1 cellular context compared by ENCODE assay signal in genomic region chr10:32055478-32056135, GRCh38.
TF ChIP-seq lines count a peak whose summit lies in the region.

No MANE protein-coding gene starts in this region.

TF ChIP-seq in HepG2, 621 proteins besides CTCF, POLR2A, EP300 and RAD21 (continued from another document and continues in another):
- TF ChIP-seq CSRNP2 (CRISPR knock-in tag; conservative IDR thresholded peaks at IDR 0.05; ENCODE audit: low read depth) (no peak), MED13 (CRISPR knock-in tag; IDR thresholded peaks at IDR 0.05) (peak; percentile 26; the same call in 1 of the 2 replicates), ZNF253 (CRISPR knock-in tag; IDR thresholded peaks at IDR 0.05; ENCODE audit: borderline replicate concordance) (no peak), ZNF224 (CRISPR knock-in tag; IDR thresholded peaks at IDR 0.05) (no peak), TEAD3 (CRISPR knock-in tag; optimal IDR thresholded peaks at IDR 0.05; ENCODE audit: borderline replicate concordance) (no peak), ZNF382 (CRISPR knock-in tag; IDR thresholded peaks at IDR 0.05; ENCODE audit: borderline replicate concordance) (no peak), MATR3 (CRISPR knock-in tag; IDR thresholded peaks at IDR 0.05) (no peak), GABPA (IDR thresholded peaks at IDR 0.05; ENCODE audit: low read depth, low read length) (no peak), GABPA (CRISPR knock-in tag; IDR thresholded peaks at IDR 0.05; ENCODE audit: low read depth) (0 out of 2 replicates have a peak, but pooled peaks have one; percentile 13), SOX6 (IDR thresholded peaks at IDR 0.05) (no peak), SOX6 (CRISPR knock-in tag; IDR thresholded peaks at IDR 0.05) (peak; percentile 47; the same call in 1 of the 2 replicates), BORCS8-MEF2B (CRISPR knock-in tag; IDR thresholded peaks at IDR 0.05) (peak; percentile 16; the same call in 1 of the 2 replicates), ERF (CRISPR knock-in tag; IDR thresholded peaks at IDR 0.05) (no peak), THAP8 (CRISPR knock-in tag; IDR thresholded peaks at IDR 0.05; ENCODE audit: borderline replicate concordance) (no peak), ZNF615 (CRISPR knock-in tag; IDR thresholded peaks at IDR 0.05; ENCODE audit: borderline replicate concordance) (no peak), ZKSCAN1 (IDR thresholded peaks at IDR 0.05; ENCODE audit: low read length) (no peak), ZBTB25 (CRISPR knock-in tag; IDR thresholded peaks at IDR 0.05) (peak; percentile 16; the same call in 1 of the 2 replicates), UBTF (CRISPR knock-in tag; IDR thresholded peaks at IDR 0.05) (peak; percentile 71), ZNF33A (CRISPR knock-in tag; IDR thresholded peaks at IDR 0.05; ENCODE audit: borderline replicate concordance) (no peak), CERS6 (CRISPR knock-in tag; IDR thresholded peaks at IDR 0.05) (no peak), PRDM4 (CRISPR knock-in tag; IDR thresholded peaks at IDR 0.05; ENCODE audit: borderline replicate concordance) (no peak), RFXAP (CRISPR knock-in tag; IDR thresholded peaks at IDR 0.05; ENCODE audit: borderline replicate concordance) (no peak), ARID3A (IDR thresholded peaks at IDR 0.05; ENCODE audit: low read depth, low read length) (no peak), ZNF580 (CRISPR knock-in tag; IDR thresholded peaks at IDR 0.05; ENCODE audit: borderline replicate concordance, low read depth) (no peak), MYNN (CRISPR knock-in tag; IDR thresholded peaks at IDR 0.05; ENCODE audit: low read depth) (no peak), PATZ1 (CRISPR knock-in tag; IDR thresholded peaks at IDR 0.05) (peak; percentile 51; the same call in 1 of the 2 replicates), CREB3 (CRISPR knock-in tag; IDR thresholded peaks at IDR 0.05) (no peak), ZBTB21 (CRISPR knock-in tag; IDR thresholded peaks at IDR 0.05) (no peak), ZNF431 (CRISPR knock-in tag; IDR thresholded peaks at IDR 0.05; ENCODE audit: borderline replicate concordance, low read depth) (no peak), RARG (CRISPR knock-in tag; IDR thresholded peaks at IDR 0.05; ENCODE audit: low read depth) (no peak), YEATS4 (CRISPR knock-in tag; IDR thresholded peaks at IDR 0.05; ENCODE audit: borderline replicate concordance) (no peak; the same call in 1 of the 2 replicates), ZNF512B (CRISPR knock-in tag; IDR thresholded peaks at IDR 0.05; ENCODE audit: borderline replicate concordance) (no peak), ZNF138 (CRISPR knock-in tag; IDR thresholded peaks at IDR 0.05; ENCODE audit: low read depth) (no peak), ZNF782 (CRISPR knock-in tag; IDR thresholded peaks at IDR 0.05; ENCODE audit: borderline replicate concordance) (peak; percentile 42; the same call in 1 of the 2 replicates), DBP (CRISPR knock-in tag; IDR thresholded peaks at IDR 0.05; ENCODE audit: not compliant biosample characterization) (no peak), AGO1 (IDR thresholded peaks at IDR 0.05; ENCODE audit: low read depth, low read length, poor library complexity, severe bottlenecking) (no peak), MTERF4 (CRISPR knock-in tag; IDR thresholded peaks at IDR 0.05) (0 out of 2 replicates have a peak, but pooled peaks have one; percentile 81), CEBPG (CRISPR knock-in tag; IDR thresholded peaks at IDR 0.05) (no peak), ZNF260 (CRISPR knock-in tag; IDR thresholded peaks at IDR 0.05; ENCODE audit: borderline replicate concordance, low read depth) (no peak), ZNF605 (CRISPR knock-in tag; IDR thresholded peaks at IDR 0.05) (no peak), POGZ (CRISPR knock-in tag; IDR thresholded peaks at IDR 0.05) (peak; percentile 58), MEIS1 (CRISPR knock-in tag; IDR thresholded peaks at IDR 0.05; ENCODE audit: borderline replicate concordance) (no peak; the same call in 1 of the 2 replicates)
